ENCODE assay signal across 10 cellular contexts in genomic region chr1:117370509-117370908, GRCh38. TPM values are rescaled to one million over a fixed set of nuclear protein-coding genes. Genes with fewer than 3 reads are reported as not detected.
DNase-seq lines count a peak whose midpoint lies in the region; TF ChIP-seq lines count a peak whose summit lies in the region.
"Had no signal": no experiment of that assay in that cellular context is flagged by ENCODE, and none has a peak within 500 bp of the region (broad histone marks: within the 10 kb centered on the region; RNA-seq: fewer than 3 reads in every experiment).

No MANE protein-coding gene starts in this region.

- no peaks in the 10 kb centered on the region for H3K27me3 ChIP-seq in SJCRH30

- no peaks in the 10 kb centered on the region for H3K36me3 ChIP-seq in SJCRH30

- peaks cover 8% of the 10 kb centered on the region for H3K4me1 ChIP-seq in SJCRH30

- H3K27ac ChIP-seq in SJCRH30: no peak overlapping the region

- H3K4me3 ChIP-seq in GM12865 (ENCODE audit: low read depth, low read length) (peak overlapping the region; percentile 72), SJCRH30 (peak overlapping the region; percentile 73), epithelial cell of proximal tubule (ENCODE audit: low read depth, low read length) (peak overlapping the region; percentile 72)

- peaks cover 9% of the 10 kb centered on the region for H3K9me3 Mint-ChIP-seq in progenitor cell of endocrine pancreas (ENCODE audit: low read depth)

- no peak for TF ChIP-seq CTCF in GM12865 (IDR thresholded peaks at IDR 0.05; ENCODE audit: insufficient read depth, low read depth, low read length, missing control alignments)
- TF ChIP-seq CTCF in epithelial cell of proximal tubule (conservative IDR thresholded peaks at IDR 0.05; ENCODE audit: low read depth, low read length): no peak
- TF ChIP-seq CTCF in progenitor cell of endocrine pancreas (IDR thresholded peaks at IDR 0.05; ENCODE audit: unreplicated experiment): no peak
- no peak for TF ChIP-seq CTCF in GM20000 (IDR thresholded peaks at IDR 0.05; ENCODE audit: extremely low read depth, missing control alignments)

- H3K36me3 Mint-ChIP-seq in progenitor cell of endocrine pancreas (ENCODE audit: insufficient read depth): peaks cover 6% of the 10 kb centered on the region

- H3K4me3 Mint-ChIP-seq in progenitor cell of endocrine pancreas (ENCODE audit: low read depth): peak overlapping the region; percentile 87

- H3K4me1 Mint-ChIP-seq in progenitor cell of endocrine pancreas (ENCODE audit: low read depth): peaks cover 34% of the 10 kb centered on the region

- H3K27me3 Mint-ChIP-seq in progenitor cell of endocrine pancreas: no peaks in the 10 kb centered on the region

- H3K27ac Mint-ChIP-seq in progenitor cell of endocrine pancreas: no peak overlapping the region

- H3K9me3 ChIP-seq in SJCRH30 (replicated peaks): no peaks in the 10 kb centered on the region

- DNase-seq in GM12865 (ENCODE audit: low read depth) (no peak), SJCRH30 (no peak), epithelial cell of proximal tubule (ENCODE audit: low read depth) (no peak), progenitor cell of endocrine pancreas (ENCODE audit: low spot score, unreplicated experiment) (no peak), DMS79 (lab: John Stamatoyannopoulos, UW) (no peak), RKO (ENCODE audit: low spot score) (no peak), 8988T (no peak), GM20000 (ENCODE audit: low spot score) (no peak)
- DNase-seq: MV-4-11, SHP77 treated with DMSO at 0.1 percent for 48 hours had no signal

RNA-seq across cellular contexts. Expression of gene MAN1A2, which starts 3.3 kb away (rescaled TPM):
- total RNA-seq in SJCRH30 (2014; rRNA removed; shearing (Covaris generic)): 68.0 and 74.2 TPM in 2 replicates
- total RNA-seq in epithelial cell of proximal tubule (11.9 and 23.1 TPM in 2 replicates), progenitor cell of endocrine pancreas (66.5 and 67.7 TPM in 2 replicates)
